ENCODE assay signal across 1 cellular context in genomic region chr1:3494321-3495308, GRCh38.
TF ChIP-seq lines count a peak whose summit lies in the region.

No MANE protein-coding gene starts in this region.

TF ChIP-seq in IMR-90, 13 proteins besides CTCF, POLR2A, EP300 and RAD21 (continued from another document):
- TF ChIP-seq ELK1 (IDR thresholded peaks at IDR 0.05; ENCODE audit: borderline replicate concordance, low read depth, low read length) (no peak), NFE2L2 (IDR thresholded peaks at IDR 0.05; ENCODE audit: low read depth, low read length) (no peak)
